11 cellular contexts compared by ENCODE assay signal in genomic region chr14:38111046-38111445, GRCh38.
"Had no signal": no experiment of that assay in that cellular context is flagged by ENCODE, and none has a peak within 500 bp of the region (broad histone marks: within the 10 kb centered on the region; RNA-seq: fewer than 3 reads in every experiment).

No MANE protein-coding gene starts in this region.

- H3K4me1 ChIP-seq: HAP-1 had no signal

- H3K4me3 ChIP-seq: GM23248, GM23338, HAP-1 had no signal

- H3K27ac ChIP-seq: GM23248 had no signal

- ATAC-seq: GM23338, HCT116 had no signal

- H3K9ac ChIP-seq: GM23248 had no signal

- H3K4me2 ChIP-seq: GM23338 had no signal

- H2AFZ ChIP-seq: GM23248, GM23338 had no signal

- H3K36me3 ChIP-seq: HAP-1 had no signal

- FAIRE-seq: H1, H54 had no signal

- DNase-seq: GM23248, GOT3, H7, H9, HCEC 1CT, HFFc6 had no signal
